ENCODE assay signal across 7 cellular contexts in the genomic region with DNA sequence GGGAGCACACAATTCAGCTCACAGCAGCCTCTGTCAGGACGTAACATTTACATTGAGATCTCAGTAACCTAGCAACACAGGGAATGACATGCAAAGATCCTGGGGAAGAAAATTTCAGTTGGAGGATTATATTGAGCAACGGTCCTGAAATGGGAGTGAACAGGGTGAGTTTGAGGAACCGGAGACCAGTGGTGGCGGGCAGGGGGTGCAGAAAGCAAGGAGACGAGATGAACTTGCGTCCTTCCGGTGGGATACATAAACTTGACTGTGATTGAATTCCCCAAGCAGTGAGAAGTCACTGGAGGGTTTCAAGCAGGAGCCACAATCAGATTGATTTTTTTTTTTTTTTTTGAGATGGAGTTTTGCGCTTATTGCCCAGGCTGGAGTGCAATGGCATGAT. TPM values are rescaled to one million over a fixed set of nuclear protein-coding genes. Genes with fewer than 3 reads are reported as not detected.
"Had no signal": no experiment of that assay in that cellular context is flagged by ENCODE, and none has a peak within 500 bp of the region (broad histone marks: within the 10 kb centered on the region; RNA-seq: fewer than 3 reads in every experiment).

No MANE protein-coding gene starts in this region.

- DNase-seq: HFFc6, IMR-90 had no signal

- ATAC-seq: GM23338, HCT116, K562 had no signal

- H3K36me3 ChIP-seq: HAP-1 had no signal

- H3K4me1 Mint-ChIP-seq: GM23338 had no signal

- H3K4me2 ChIP-seq: GM23338 had no signal

- H2AFZ ChIP-seq: GM23338 had no signal

- H3K27ac Mint-ChIP-seq: GM23338, HFFc6 had no signal

- H3K4me3 Mint-ChIP-seq: GM23338, HFFc6 had no signal

- H3K4me1 ChIP-seq: HAP-1 had no signal

- H3K9me3 ChIP-seq: HAP-1 had no signal

- H3K4me3 ChIP-seq: GM23338, HAP-1, K562 had no signal

RNA-seq across cellular contexts. Expression of a gene that starts 51.5 kb away (rescaled TPM):
- total RNA-seq: HFFc6, HT-29, IMR-90, K562 had no signal
